In the genomic region with DNA sequence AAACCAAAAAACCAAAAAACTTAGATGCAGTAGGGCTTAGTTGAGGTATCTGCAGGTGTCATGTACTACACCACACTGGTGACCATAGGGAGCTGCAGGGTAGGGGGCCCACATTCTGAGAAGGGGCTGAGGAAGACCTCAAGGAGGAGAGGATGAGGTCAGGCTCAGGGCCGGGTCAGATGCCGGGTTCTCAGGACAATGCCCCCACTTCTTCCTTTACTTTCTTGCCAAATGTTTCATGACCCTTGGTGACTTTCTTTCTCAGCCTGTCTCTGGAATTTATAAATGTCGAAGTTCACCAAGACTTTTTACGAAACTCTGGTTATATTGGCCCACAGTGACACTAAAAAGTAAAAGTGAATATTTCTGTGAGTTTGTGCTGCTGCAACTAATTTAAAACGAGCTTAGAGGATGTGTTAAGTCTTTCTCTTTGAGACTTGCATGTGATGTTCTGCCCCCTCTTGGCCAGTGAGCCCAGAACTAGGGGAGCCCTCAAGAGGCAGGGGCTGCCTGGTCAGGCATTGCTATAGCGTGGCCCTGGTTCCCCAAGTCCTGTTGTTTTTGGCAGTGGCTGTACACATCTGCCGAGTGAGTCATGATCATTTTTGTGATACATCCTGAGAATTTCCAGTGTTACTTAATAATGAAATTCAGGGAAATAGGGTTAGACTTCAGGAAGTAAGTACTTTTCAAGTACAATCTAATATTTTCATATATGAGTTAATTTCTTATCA, we compare ENCODE assay signal across 10 cellular contexts. TPM values are rescaled to one million over a fixed set of nuclear protein-coding genes. Genes with fewer than 3 reads are reported as not detected.
DNase-seq lines count a peak whose midpoint lies in the region; ATAC-seq, FAIRE-seq and TF ChIP-seq lines count a peak whose summit lies in the region.
"Had no signal": no experiment of that assay in that cellular context is flagged by ENCODE, and none has a peak within 500 bp of the region (broad histone marks: within the 10 kb centered on the region; RNA-seq: fewer than 3 reads in every experiment).

No MANE protein-coding gene starts in this region.

- intact Hi-C loops in HCT116 (cut with micrococcal nuclease) (no loop called here), body of pancreas (cut with DNase I) (no loop called here)

- H3K36me3 Mint-ChIP-seq in CD8-positive, alpha-beta memory T cell: peaks cover 6 to 7% (median 6%) of the 10 kb centered on the region in 3 donors

- no peak overlapping the region for H3K4me3 Mint-ChIP-seq in CD8-positive, alpha-beta memory T cell
- H3K4me3 Mint-ChIP-seq: activated T-helper 1 cell treated with anti-CD3 and anti-CD28 coated beads, Interleukin-12 subunit alpha, Interleukin-12 subunit beta, Interleukin-2, Interleukin-4 antibody, amounts not matched to agents 30 ng/mL and 10 ng/mL and 1 ng/mL, durations not matched to agents 14 hours and 24 hours and 36 hours had no signal

- H3K36me3 ChIP-seq in HCT116 (ENCODE audit: control insufficient read depth in 1 of 2, insufficient read depth in 2 of 2, low read length in 2 of 2): no peaks in the 10 kb centered on the region
- no peaks in the 10 kb centered on the region for H3K36me3 ChIP-seq in body of pancreas (replicated peaks in 1 of 2; ENCODE audit: insufficient read depth in 1 of 2, low read depth in 2 of 2)
- H3K36me3 ChIP-seq in BE2C: no peaks in the 10 kb centered on the region
- no peaks in the 10 kb centered on the region for H3K36me3 ChIP-seq in CD8-positive, alpha-beta memory T cell (ENCODE audit: insufficient read depth, low read length)

- H3K4me1 Mint-ChIP-seq in CD8-positive, alpha-beta memory T cell: no peaks in the 10 kb centered on the region

- ATAC-seq in HCT116 (0 out of 2 replicates have a peak, but pooled peaks have one; percentile 50), body of pancreas (peak; percentile 47)

- DNase-seq in HCT116 (ENCODE audit: low read depth, low spot score) (no peak), body of pancreas (peak in 3 of 4 donors; percentile 30 to 47 (median 41)), iPS-NIHi11 (ENCODE audit: low spot score) (peak; percentile 7), stromal cell of bone marrow (ENCODE audit: low read depth) (peak; percentile 89), BE2C (no peak), GM12891 (ENCODE audit: insufficient read length, low spot score) (no peak), GM19239 (ENCODE audit: insufficient read length, low spot score) (no peak)
- no peak for DNase-seq in CD8-positive, alpha-beta memory T cell
- DNase-seq: MM.1S had no signal

- H3K79me2 ChIP-seq in HCT116 (ENCODE audit: insufficient read depth, low read length): peaks cover 18% of the 10 kb centered on the region; the same call in 1 of the 2 replicates

- no peaks in the 10 kb centered on the region for H3K27me3 ChIP-seq in HCT116 (ENCODE audit: insufficient read depth, low read length)
- no peaks in the 10 kb centered on the region for H3K27me3 ChIP-seq in body of pancreas
- no peaks in the 10 kb centered on the region for H3K27me3 ChIP-seq in BE2C
- H3K27me3 ChIP-seq in CD8-positive, alpha-beta memory T cell (ENCODE audit: insufficient read depth, low read length, poor library complexity, severe bottlenecking): no peaks in the 10 kb centered on the region

- RAD21 ChIA-PET in HCT116 (lab: Charles Lee; ENCODE audit: low non-redundant PET in 1 of 2, low total read pairs in 2 of 2, uncharacterized antibody in 2 of 2, unreplicated experiment in 2 of 2): no interaction called here

- TF ChIP-seq CTCF in HCT116 (IDR thresholded peaks at IDR 0.05 in 2 of 3, conservative IDR thresholded peaks at IDR 0.05 in 1 of 3; ENCODE audit: borderline replicate concordance in 1 of 3, insufficient read depth in 1 of 3, low read depth in 2 of 3, low read length in 2 of 3) (no peak), body of pancreas (IDR thresholded peaks at IDR 0.05) (no peak), BE2C (IDR thresholded peaks at IDR 0.05; ENCODE audit: low read depth, low read length) (no peak)

- 68 to 71% methylated on average over 7 of the region's 7 CpGs for WGBS in body of pancreas, 2 donors

- FAIRE-seq in GM12891 (lab: Jason Lieb, UNC) (no peak), GM19239 (lab: Jason Lieb, UNC) (no peak)

- no peak overlapping the region for H3K4me2 ChIP-seq in HCT116 (ENCODE audit: low read length)

- H3K4me1 ChIP-seq in HCT116 (ENCODE audit: control insufficient read depth in 1 of 2, insufficient read depth in 2 of 2, low read length in 2 of 2): peaks cover 4 to 6% of the 10 kb centered on the region in 2 experiments; a peak in 2 of 4 replicates
- H3K4me1 ChIP-seq in body of pancreas: peaks cover 29% of the 10 kb centered on the region
- H3K4me1 ChIP-seq in BE2C: no peaks in the 10 kb centered on the region
- H3K4me1 ChIP-seq in CD8-positive, alpha-beta memory T cell (ENCODE audit: insufficient read depth, low read length): no peaks in the 10 kb centered on the region

- no peak overlapping the region for H3K27ac ChIP-seq in HCT116 (ENCODE audit: low read depth, low read length)
- peak overlapping the region; percentile 21 to 56 (median 32) for H3K27ac ChIP-seq in body of pancreas
- H3K27ac ChIP-seq in CD8-positive, alpha-beta memory T cell (ENCODE audit: low read depth, low read length): no peak overlapping the region

- no peaks in the 10 kb centered on the region for H3K27me3 Mint-ChIP-seq in CD8-positive, alpha-beta memory T cell

- POLR2A ChIA-PET in HCT116 (lab: Charles Lee): no interaction called here
- POLR2A ChIA-PET in CD8-positive, alpha-beta memory T cell (lab: Charles Lee): no interaction called here

- H3K9me2 ChIP-seq in HCT116 (ENCODE audit: insufficient read depth): no peaks in the 10 kb centered on the region

- no peak overlapping the region for H2AFZ ChIP-seq in HCT116 (ENCODE audit: low read depth, low read length, poor library complexity, severe bottlenecking)

- no peaks in the 10 kb centered on the region for H3K9me3 Mint-ChIP-seq in CD8-positive, alpha-beta memory T cell
- H3K9me3 Mint-ChIP-seq: activated T-helper 1 cell treated with anti-CD3 and anti-CD28 coated beads, Interleukin-12 subunit alpha, Interleukin-12 subunit beta, Interleukin-2, Interleukin-4 antibody, amounts not matched to agents 30 ng/mL and 10 ng/mL and 1 ng/mL, durations not matched to agents 14 hours and 24 hours and 36 hours had no signal

- no peak overlapping the region for H3K4me3 ChIP-seq in HCT116 (replicated peaks in 1 of 2; ENCODE audit: low read depth in 1 of 2, low read length in 2 of 2)
- H3K4me3 ChIP-seq in body of pancreas: no peak overlapping the region
- no peak overlapping the region for H3K4me3 ChIP-seq in BE2C (ENCODE audit: low read depth, low read length)
- no peak overlapping the region for H3K4me3 ChIP-seq in CD8-positive, alpha-beta memory T cell (ENCODE audit: low read length)

- no peaks in the 10 kb centered on the region for H4K20me1 ChIP-seq in HCT116 (ENCODE audit: insufficient read depth)

- no peak for TF ChIP-seq RAD21 in HCT116 (IDR thresholded peaks at IDR 0.05; ENCODE audit: low read depth)

- TF ChIP-seq POLR2A in HCT116 (IDR thresholded peaks at IDR 0.05; ENCODE audit: borderline replicate concordance, extremely low read depth, insufficient read depth, insufficient read length) (no peak), body of pancreas (IDR thresholded peaks at IDR 0.05) (no peak), GM12891 (IDR thresholded peaks at IDR 0.05; ENCODE audit: low read depth, low read length) (no peak)

- BruUV-seq in HCT116 (replicated peaks; lab: Mats Ljungman, UMichigan): no TSS peak

- no peak overlapping the region for H3K27ac Mint-ChIP-seq in CD8-positive, alpha-beta memory T cell
- H3K27ac Mint-ChIP-seq: activated T-helper 1 cell treated with anti-CD3 and anti-CD28 coated beads, Interleukin-12 subunit alpha, Interleukin-12 subunit beta, Interleukin-2, Interleukin-4 antibody, amounts not matched to agents 30 ng/mL and 10 ng/mL and 1 ng/mL, durations not matched to agents 14 hours and 24 hours and 36 hours had no signal

- H3K9me3 ChIP-seq in HCT116 (ENCODE audit: control insufficient read depth in 1 of 2, insufficient read depth in 1 of 2, low read depth in 1 of 2, low read length in 2 of 2) (no peaks in the 10 kb centered on the region), body of pancreas (no peaks in the 10 kb centered on the region), BE2C (no peaks in the 10 kb centered on the region)
- no peaks in the 10 kb centered on the region for H3K9me3 ChIP-seq in CD8-positive, alpha-beta memory T cell (ENCODE audit: low read length)

- H3K9ac ChIP-seq in HCT116 (ENCODE audit: low read length): no peak overlapping the region

- CTCF ChIA-PET in HCT116 (lab: Charles Lee): no interaction called here
- CTCF ChIA-PET in CD8-positive, alpha-beta memory T cell (lab: Charles Lee): no interaction called here

TF ChIP-seq in HCT116, 20 proteins besides CTCF, POLR2A, EP300 and RAD21:
- no peak for TF ChIP-seq JUND (IDR thresholded peaks at IDR 0.05)

TF ChIP-seq in GM12891, 5 proteins besides CTCF, POLR2A, EP300 and RAD21:
- TF ChIP-seq SPI1 (IDR thresholded peaks at IDR 0.05; ENCODE audit: low read depth, low read length): no peak

RNA-seq across cellular contexts. Expression of a gene that starts 11.2 kb away (rescaled TPM):
- total RNA-seq in HCT116 (2021; ENCODE audit: unreplicated experiment) (36.2 TPM), body of pancreas (10 to 100 TPM; 48.8 to 51.1 TPM)
- polyA plus RNA-seq in HCT116 (2012): 21.3 and 23.5 TPM in 2 replicates
- 3.1 TPM for polyA plus RNA-seq in BE2C (2012; ENCODE audit: insufficient read depth, insufficient read length, low read depth)
- polyA plus RNA-seq in GM12891 (2012; ENCODE audit: low read depth, missing spikeins): 3.5 TPM
- 10 to 100 TPM; 13.5 to 13.6 TPM for total RNA-seq in CD8-positive, alpha-beta memory T cell
- 11.0 TPM for polyA plus RNA-seq in CD8-positive, alpha-beta memory T cell

Comparison
In these comparisons a context has a peak if more than half of its experiments do, and no peak if none do; other contexts are left out.
1. DNase-seq: peak in body of pancreas (3 of 4), iPS-NIHi11 (single experiment) and stromal cell of bone marrow (single experiment); none in HCT116 (single experiment), BE2C (single experiment), GM12891 (single experiment), GM19239 (single experiment) and CD8-positive, alpha-beta memory T cell (0 of 5).
2. H3K27ac ChIP-seq: peak in body of pancreas (4 of 4); none in HCT116 (single experiment) and CD8-positive, alpha-beta memory T cell (single experiment).